In genomic region chr10:89830623-89831022, GRCh38 we compare ENCODE assay signal across 30 cellular contexts.
"Had no signal": no experiment of that assay in that cellular context is flagged by ENCODE, and none has a peak within 500 bp of the region (broad histone marks: within the 10 kb centered on the region; RNA-seq: fewer than 3 reads in every experiment).

No MANE protein-coding gene starts in this region.

- H3K4me3 ChIP-seq: adrenal gland, body of pancreas, esophagus squamous epithelium, gastroesophageal sphincter, heart right ventricle had no signal

- ATAC-seq: activated CD4-positive, alpha-beta T cell treated with anti-CD3 and anti-CD28 coated beads for 36 hours; activated CD8-positive, alpha-beta memory T cell treated with anti-CD3 and anti-CD28 coated beads, Interleukin-2, amount 10 ng/mL, durations not matched to agents 7 days and 5 days; activated CD8-positive, alpha-beta T cell treated with anti-CD3 and anti-CD28 coated beads, Interleukin-2, amount 10 ng/mL, durations not matched to agents 7 days and 5 days; activated naive CD8-positive, alpha-beta T cell treated with anti-CD3 and anti-CD28 coated beads, Interleukin-2, amount 50 U/mL, for 24 hours; body of pancreas; effector memory CD8-positive, alpha-beta T cell; gastroesophageal sphincter; T-helper 17 cell had no signal

- H3K27ac ChIP-seq: adrenal gland, body of pancreas, esophagus squamous epithelium, gastroesophageal sphincter, heart right ventricle had no signal

- DNase-seq: activated CD4-positive, alpha-beta T cell treated with anti-CD3 and anti-CD28 coated beads for 36 hours; activated CD4-positive, alpha-beta T cell treated with anti-CD3 and anti-CD28 coated beads, Interleukin-2, amount 10 ng/mL, durations not matched to agents 7 days and 5 days; activated CD4-positive, alpha-beta T cell treated with anti-CD3 and anti-CD28 coated beads, Interleukin-2, amount 50 U/mL, for 4 hours; activated CD4-positive, CD25-positive, alpha-beta regulatory T cell; activated CD4-positive, CD25-positive, alpha-beta regulatory T cell treated with anti-CD3 and anti-CD28 coated beads, Interleukin-2, amount 50 U/mL, for 72 hours; activated CD8-positive, alpha-beta memory T cell treated with anti-CD3 and anti-CD28 coated beads, Interleukin-2, amount 10 ng/mL, durations not matched to agents 7 days and 5 days; activated CD8-positive, alpha-beta memory T cell treated with anti-CD3 and anti-CD28 coated beads, Interleukin-2, amount 50 U/mL, for 4 hours; activated CD8-positive, alpha-beta T cell treated with anti-CD3 and anti-CD28 coated beads, Interleukin-2, amount 10 ng/mL, durations not matched to agents 7 days and 5 days; activated effector memory CD4-positive, alpha-beta T cell treated with anti-CD3 and anti-CD28 coated beads, Interleukin-2, amount 50 U/mL, for 16 hours; activated naive CD4-positive, alpha-beta T cell treated with anti-CD3 and anti-CD28 coated beads for 36 hours; activated naive CD8-positive, alpha-beta T cell treated with anti-CD3 and anti-CD28 coated beads for 36 hours; activated naive CD8-positive, alpha-beta T cell treated with anti-CD3 and anti-CD28 coated beads, Interleukin-2, amount 50 U/mL, for 24 hours; activated T-cell treated with anti-CD3 and anti-CD28 coated beads, Interleukin-2, amount 50 U/mL, for 1 hour; activated T-cell treated with anti-CD3 and anti-CD28 coated beads, Interleukin-2, amount 50 U/mL, for 48 hours; aorta; caudate nucleus; cortex of kidney; dermis blood vessel endothelial cell; effector CD4-positive, alpha-beta T cell; effector memory CD8-positive, alpha-beta T cell; erythroblast; esophagus squamous epithelium; foreskin melanocyte; heart right ventricle; T-helper 1 cell; T-helper 17 cell; T1000 had no signal

- H3K4me1 ChIP-seq: adrenal gland, body of pancreas, esophagus squamous epithelium, gastroesophageal sphincter, heart right ventricle had no signal

- H3K36me3 ChIP-seq: adrenal gland, esophagus squamous epithelium, gastroesophageal sphincter, heart right ventricle had no signal

- H3K9me3 ChIP-seq: adrenal gland, body of pancreas, esophagus squamous epithelium had no signal

- H3K27me3 ChIP-seq: adrenal gland, body of pancreas, esophagus squamous epithelium, gastroesophageal sphincter, heart right ventricle had no signal
